25 cellular contexts compared by ENCODE assay signal in genomic region chr2:29187926-29188325, GRCh38.
DNase-seq lines count a peak whose midpoint lies in the region; ATAC-seq, FAIRE-seq and TF ChIP-seq lines count a peak whose summit lies in the region.
"Had no signal": no experiment of that assay in that cellular context is flagged by ENCODE, and none has a peak within 500 bp of the region (broad histone marks: within the 10 kb centered on the region; RNA-seq: fewer than 3 reads in every experiment).

No MANE protein-coding gene starts in this region.

- POLR2A ChIA-PET in CD8-positive, alpha-beta T cell (lab: Charles Lee) = no interaction called here

- DNase-seq in CD8-positive, alpha-beta T cell = no peak
- DNase-seq in HTR-8/SVneo (ENCODE audit: insufficient read length, low spot score) (no peak), astrocyte of the hippocampus (ENCODE audit: low read depth, low spot score) (peak; percentile 56), foreskin keratinocyte (peak; percentile 18 to 35), tibial artery (no peak), CD14-positive monocyte (ENCODE audit: low spot score) (no peak), NCI-H1930 (lab: John Stamatoyannopoulos, UW) (no peak)
- no peak for DNase-seq in stimulated activated CD8-positive, alpha-beta memory T cell treated with anti-CD3 and anti-CD28 coated beads, Interleukin-4, amount 100 ng/mL, for 48 hours
- DNase-seq: activated CD4-positive, alpha-beta T cell treated with anti-CD3 and anti-CD28 coated beads, Interleukin-2, amount 10 ng/mL, durations not matched to agents 7 days and 5 days; activated naive CD8-positive, alpha-beta T cell treated with anti-CD3 and anti-CD28 coated beads, Interleukin-2, amount 10 ng/mL, durations not matched to agents 7 days and 5 days; caudate nucleus; DMS79 treated with DMSO at 0.1 percent for 48 hours; NCI-H1436; NCI-H526; nephron progenitor cell; Right ventricle myocardium superior; stimulated activated CD4-positive, alpha-beta T cell treated with anti-CD3 and anti-CD28 coated beads, Interleukin-2, amount 100 ng/mL, for 24 hours; transverse colon had no signal

- CTCF ChIA-PET in CD8-positive, alpha-beta T cell (lab: Charles Lee) = no interaction called here

- no peak overlapping the region for H3K4me3 Mint-ChIP-seq in CD8-positive, alpha-beta T cell
- no peak overlapping the region for H3K4me3 Mint-ChIP-seq in CD14-positive monocyte
- H3K4me3 Mint-ChIP-seq: activated CD4-positive, alpha-beta T cell treated with anti-CD3 and anti-CD28 coated beads, Interleukin-2, amount 10 ng/mL, durations not matched to agents 7 days and 5 days; activated naive CD8-positive, alpha-beta T cell treated with anti-CD3 and anti-CD28 coated beads, Interleukin-2, amount 10 ng/mL, durations not matched to agents 7 days and 5 days; nephron progenitor cell; stimulated activated naive CD8-positive, alpha-beta T cell treated with anti-CD3 and anti-CD28 coated beads, Interleukin-15, Interleukin-2, amounts not matched to agents 100 ng/mL and 50 ng/mL, for 24 hours had no signal

- no peak overlapping the region for H3K27ac ChIP-seq in CD8-positive, alpha-beta T cell (ENCODE audit: low read depth, low read length)
- H3K27ac ChIP-seq in foreskin keratinocyte (no peak overlapping the region), tibial artery (no peak overlapping the region)
- H3K27ac ChIP-seq: epithelial cell of prostate, skin epidermis, transverse colon had no signal

- peak overlapping the region; percentile 10 for H3K27ac Mint-ChIP-seq in CD8-positive, alpha-beta T cell
- H3K27ac Mint-ChIP-seq in CD14-positive monocyte = peak overlapping the region in 1 of 7 donors; percentile 66
- H3K27ac Mint-ChIP-seq: activated naive CD8-positive, alpha-beta T cell treated with anti-CD3 and anti-CD28 coated beads, Interleukin-2, amount 10 ng/mL, durations not matched to agents 7 days and 5 days; nephron progenitor cell; progenitor cell of endocrine pancreas; stimulated activated naive CD8-positive, alpha-beta T cell treated with anti-CD3 and anti-CD28 coated beads, Interleukin-15, Interleukin-2, amounts not matched to agents 100 ng/mL and 50 ng/mL, for 24 hours had no signal

- H3K9me3 ChIP-seq in CD8-positive, alpha-beta T cell (ENCODE audit: low read length) = no peaks in the 10 kb centered on the region
- H3K9me3 ChIP-seq in tibial artery = no peaks in the 10 kb centered on the region
- H3K9me3 ChIP-seq: transverse colon had no signal

- intact Hi-C loops in CD8-positive, alpha-beta T cell (cut with DNase I, micrococcal nuclease) = no loop called here
- intact Hi-C loops in tibial artery (cut with DNase I; ENCODE audit: low total_unique reads) (no loop called here), CD14-positive monocyte (cut with micrococcal nuclease) (no loop called here)

- no peaks in the 10 kb centered on the region for H3K27me3 Mint-ChIP-seq in CD8-positive, alpha-beta T cell (ENCODE audit: low read depth)
- H3K27me3 Mint-ChIP-seq in CD14-positive monocyte (ENCODE audit: low read depth in 3 of 3) = peaks cover 0 to 1% (median 0%) of the 10 kb centered on the region in 3 donors
- H3K27me3 Mint-ChIP-seq: activated CD4-positive, alpha-beta T cell treated with anti-CD3 and anti-CD28 coated beads, Interleukin-2, amount 10 ng/mL, durations not matched to agents 7 days and 5 days; activated naive CD8-positive, alpha-beta T cell treated with anti-CD3 and anti-CD28 coated beads, Interleukin-2, amount 10 ng/mL, durations not matched to agents 7 days and 5 days; progenitor cell of endocrine pancreas; stimulated activated naive CD8-positive, alpha-beta T cell treated with anti-CD3 and anti-CD28 coated beads, Interleukin-15, Interleukin-2, amounts not matched to agents 100 ng/mL and 50 ng/mL, for 24 hours had no signal

- peaks cover 43% of the 10 kb centered on the region for H3K36me3 Mint-ChIP-seq in CD8-positive, alpha-beta T cell
- H3K36me3 Mint-ChIP-seq in CD14-positive monocyte = peaks cover 10 to 14% of the 10 kb centered on the region in 2 donors

- ATAC-seq in CD8-positive, alpha-beta T cell = no peak
- ATAC-seq in foreskin keratinocyte = no peak
- ATAC-seq: HCT116, HepG2, left lobe of liver had no signal

- TF ChIP-seq CTCF in CD8-positive, alpha-beta T cell (IDR thresholded peaks at IDR 0.05) = no peak
- no peak for TF ChIP-seq CTCF in foreskin keratinocyte (conservative IDR thresholded peaks at IDR 0.05)
- no peak for TF ChIP-seq CTCF in tibial artery (IDR thresholded peaks at IDR 0.05)
- no peak for TF ChIP-seq CTCF in CD14-positive monocyte (IDR thresholded peaks at IDR 0.05)

- H3K4me1 ChIP-seq in CD8-positive, alpha-beta T cell (ENCODE audit: insufficient read depth, low read length) = peaks cover 11% of the 10 kb centered on the region
- no peaks in the 10 kb centered on the region for H3K4me1 ChIP-seq in foreskin keratinocyte
- no peaks in the 10 kb centered on the region for H3K4me1 ChIP-seq in tibial artery
- H3K4me1 ChIP-seq: transverse colon had no signal

- peaks cover 16% of the 10 kb centered on the region for H3K4me1 Mint-ChIP-seq in CD8-positive, alpha-beta T cell (ENCODE audit: low read depth)
- H3K4me1 Mint-ChIP-seq in CD14-positive monocyte = peaks cover 6% of the 10 kb centered on the region
- H3K4me1 Mint-ChIP-seq: nephron progenitor cell had no signal

- H3K27me3 ChIP-seq in CD8-positive, alpha-beta T cell (ENCODE audit: insufficient read depth, low read length) = no peaks in the 10 kb centered on the region
- H3K27me3 ChIP-seq in foreskin keratinocyte = no peaks in the 10 kb centered on the region
- no peaks in the 10 kb centered on the region for H3K27me3 ChIP-seq in tibial artery
- H3K27me3 ChIP-seq: transverse colon had no signal

- peak; percentile 36 for FAIRE-seq in HTR-8/SVneo (lab: Jason Lieb, UNC)
- FAIRE-seq: HepG2 had no signal

- H3K4me3 ChIP-seq in CD8-positive, alpha-beta T cell (ENCODE audit: low read depth, low read length) = no peak overlapping the region
- H3K4me3 ChIP-seq in tibial artery = no peak overlapping the region
- H3K4me3 ChIP-seq: skin epidermis, transverse colon had no signal

- no peaks in the 10 kb centered on the region for H3K36me3 ChIP-seq in CD8-positive, alpha-beta T cell (ENCODE audit: insufficient read depth, low read length)
- peaks cover 0 to 26% (median 14%) of the 10 kb centered on the region in 3 donors for H3K36me3 ChIP-seq in tibial artery
- H3K36me3 ChIP-seq: transverse colon had no signal

- H3K9me3 Mint-ChIP-seq in CD8-positive, alpha-beta T cell = peaks cover 3% of the 10 kb centered on the region
- H3K9me3 Mint-ChIP-seq in CD14-positive monocyte = peaks cover 3 to 6% (median 5%) of the 10 kb centered on the region in 7 donors

Comparison
In these comparisons a context has a peak if more than half of its experiments do, and no peak if none do; other contexts are left out.
1. DNase-seq: peak in astrocyte of the hippocampus (single experiment) and foreskin keratinocyte (2 of 2); none in CD8-positive, alpha-beta T cell (0 of 7), HTR-8/SVneo (single experiment), tibial artery (0 of 2), CD14-positive monocyte (single experiment), stimulated activated CD8-positive, alpha-beta memory T cell treated with anti-CD3 and anti-CD28 coated beads, Interleukin-4, amount 100 ng/mL, for 48 hours (single experiment) and NCI-H1930 (0 of 2).